15 cellular contexts compared by ENCODE assay signal in genomic region chr2:239216251-239216613, GRCh38.
DNase-seq lines count a peak whose midpoint lies in the region; ATAC-seq and TF ChIP-seq lines count a peak whose summit lies in the region.
"Had no signal": no experiment of that assay in that cellular context is flagged by ENCODE, and none has a peak within 500 bp of the region (broad histone marks: within the 10 kb centered on the region; RNA-seq: fewer than 3 reads in every experiment).

No MANE protein-coding gene starts in this region.

- H3K27ac ChIP-seq in BLaER1 treated with 17β-estradiol and CSF1 and Interleukin-3, amounts not matched to agents 10 nM and 100 nM, result peak overlapping the region in 9 of 11 experiments; percentile 63 to 86 (median 72); a peak in 17 of 22 replicates
- no peak overlapping the region for H3K27ac ChIP-seq in CD4-positive, alpha-beta T cell (ENCODE audit: low read depth, low read length)
- no peak overlapping the region for H3K27ac ChIP-seq in lower lobe of right lung
- H3K27ac ChIP-seq: GM23248 had no signal

- peak overlapping the region; percentile 68 for H3K27ac Mint-ChIP-seq in CD4-positive, alpha-beta T cell
- H3K27ac Mint-ChIP-seq in activated naive CD8-positive, alpha-beta T cell, result peak overlapping the region; percentile 82
- peak overlapping the region; percentile 75 to 90 for H3K27ac Mint-ChIP-seq in natural killer cell

- no peaks in the 10 kb centered on the region for H3K36me3 Mint-ChIP-seq in CD4-positive, alpha-beta T cell (ENCODE audit: low read depth)
- peaks cover 2% of the 10 kb centered on the region for H3K36me3 Mint-ChIP-seq in activated naive CD8-positive, alpha-beta T cell
- no peaks in the 10 kb centered on the region for H3K36me3 Mint-ChIP-seq in natural killer cell

- no peak for ATAC-seq in CD4-positive, alpha-beta T cell (ENCODE audit: poor library complexity)
- no peak for ATAC-seq in natural killer cell
- no peak for ATAC-seq in lower lobe of right lung
- ATAC-seq in HG03025 (IDR thresholded peaks at IDR 0.05; ENCODE audit: low FRiP score, unreplicated experiment), result no peak
- ATAC-seq: left lobe of liver had no signal

- no peak for DNase-seq in CD4-positive, alpha-beta T cell
- DNase-seq in natural killer cell (no peak), NCI-H2171 (lab: John Stamatoyannopoulos, UW) (no peak), lower lobe of right lung (no peak)
- DNase-seq: DMS153, foreskin melanocyte, GM23248, NCI-H1694 treated with DMSO at 0.1 percent for 48 hours, NCI-H345, transverse colon had no signal

- TF ChIP-seq CTCF in CD4-positive, alpha-beta T cell (IDR thresholded peaks at IDR 0.05), result no peak
- TF ChIP-seq CTCF in natural killer cell (IDR thresholded peaks at IDR 0.05), result no peak
- TF ChIP-seq CTCF in lower lobe of right lung (IDR thresholded peaks at IDR 0.05), result no peak

- POLR2A ChIA-PET in CD4-positive, alpha-beta T cell (lab: Charles Lee), result interaction anchor here (0.8 to 1.2 kb wide), 3 partner anchors 48 to 185 kb away, joined by 3 to 4 read pairs (median 4); partner anchors contain the start of gene HDAC4

- CTCF ChIA-PET in CD4-positive, alpha-beta T cell (lab: Charles Lee), result interaction anchor here (1.6 kb wide), 1 partner anchor 78 kb away, joined by 3 read pairs; no protein-coding TSS in a partner anchor

- no peaks in the 10 kb centered on the region for H3K9me3 Mint-ChIP-seq in CD4-positive, alpha-beta T cell
- no peaks in the 10 kb centered on the region for H3K9me3 Mint-ChIP-seq in activated naive CD8-positive, alpha-beta T cell (ENCODE audit: low read depth)
- no peaks in the 10 kb centered on the region for H3K9me3 Mint-ChIP-seq in natural killer cell

- H3K4me1 Mint-ChIP-seq in CD4-positive, alpha-beta T cell (ENCODE audit: low read depth), result peaks cover 80% of the 10 kb centered on the region
- H3K4me1 Mint-ChIP-seq in activated naive CD8-positive, alpha-beta T cell (ENCODE audit: low read depth), result peaks cover 65% of the 10 kb centered on the region
- H3K4me1 Mint-ChIP-seq in natural killer cell, result peaks cover 68 to 70% of the 10 kb centered on the region in 2 donors

- intact Hi-C loops in CD4-positive, alpha-beta T cell (cut with DNase I, micrococcal nuclease), result no loop called here
- intact Hi-C loops in natural killer cell (cut with micrococcal nuclease), result no loop called here
- intact Hi-C loops in lower lobe of right lung (cut with DNase I), result no loop called here

- peak overlapping the region; percentile 62 to 97 (median 82) for H3K4me2 ChIP-seq in BLaER1 treated with 17β-estradiol and CSF1 and Interleukin-3, amounts not matched to agents 10 nM and 100 nM

- H4K20me1 ChIP-seq in BLaER1 treated with 17β-estradiol and CSF1 and Interleukin-3, amounts not matched to agents 10 nM and 100 nM, result peaks cover 0 to 85% (median 32%) of the 10 kb centered on the region in 11 experiments; a peak in 14 of 22 replicates

- H3K4me1 ChIP-seq in BLaER1 treated with 17β-estradiol and CSF1 and Interleukin-3, amounts not matched to agents 10 nM and 100 nM, result peaks cover 51 to 80% (median 73%) of the 10 kb centered on the region in 10 experiments
- H3K4me1 ChIP-seq in lower lobe of right lung, result peaks cover 32% of the 10 kb centered on the region

- peaks cover 0 to 18% (median 0%) of the 10 kb centered on the region in 11 experiments; a peak in 5 of 22 replicates for H3K36me3 ChIP-seq in BLaER1 treated with 17β-estradiol and CSF1 and Interleukin-3, amounts not matched to agents 10 nM and 100 nM
- no peaks in the 10 kb centered on the region for H3K36me3 ChIP-seq in lower lobe of right lung
- H3K36me3 ChIP-seq: transverse colon had no signal

- peak overlapping the region in 2 of 10 experiments; percentile 40 to 46; a peak in 1 of 20 replicates for H3K4me3 ChIP-seq in BLaER1 treated with 17β-estradiol and CSF1 and Interleukin-3, amounts not matched to agents 10 nM and 100 nM
- no peak overlapping the region for H3K4me3 ChIP-seq in lower lobe of right lung
- H3K4me3 ChIP-seq: GM23248, transverse colon had no signal

- peak overlapping the region; percentile 72 for H3K4me3 Mint-ChIP-seq in CD4-positive, alpha-beta T cell
- peak overlapping the region; percentile 76 for H3K4me3 Mint-ChIP-seq in activated naive CD8-positive, alpha-beta T cell
- peak overlapping the region; percentile 72 for H3K4me3 Mint-ChIP-seq in natural killer cell

- peak overlapping the region in 9 of 11 experiments; percentile 11 to 68 (median 58); a peak in 13 of 22 replicates for H3K9ac ChIP-seq in BLaER1 treated with 17β-estradiol and CSF1 and Interleukin-3, amounts not matched to agents 10 nM and 100 nM
- H3K9ac ChIP-seq: GM23248 had no signal

- H3K9me3 ChIP-seq in BLaER1 treated with 17β-estradiol and CSF1 and Interleukin-3, amounts not matched to agents 10 nM and 100 nM (replicated peaks in 1 of 11), result peaks cover 0 to 13% (median 0%) of the 10 kb centered on the region in 11 experiments; a peak in 4 of 22 replicates
- H3K9me3 ChIP-seq in CD4-positive, alpha-beta T cell (ENCODE audit: control insufficient read depth, low read length), result no peaks in the 10 kb centered on the region
- H3K9me3 ChIP-seq in lower lobe of right lung, result no peaks in the 10 kb centered on the region

- H3K27me3 ChIP-seq in BLaER1 treated with 17β-estradiol and CSF1 and Interleukin-3, amounts not matched to agents 10 nM and 100 nM, result no peaks in the 10 kb centered on the region
- H3K27me3 ChIP-seq in CD4-positive, alpha-beta T cell (ENCODE audit: control insufficient read depth, insufficient read depth, low read length), result no peaks in the 10 kb centered on the region
- no peaks in the 10 kb centered on the region for H3K27me3 ChIP-seq in lower lobe of right lung (ENCODE audit: low read depth)
- H3K27me3 ChIP-seq: transverse colon had no signal

- no peaks in the 10 kb centered on the region for H3K27me3 Mint-ChIP-seq in CD4-positive, alpha-beta T cell
- H3K27me3 Mint-ChIP-seq in activated naive CD8-positive, alpha-beta T cell, result no peaks in the 10 kb centered on the region
- no peaks in the 10 kb centered on the region for H3K27me3 Mint-ChIP-seq in natural killer cell (ENCODE audit: low read depth in 2 of 2)
- H3K27me3 Mint-ChIP-seq: progenitor cell of endocrine pancreas had no signal

Comparison
In these comparisons a context has a peak if more than half of its experiments do, and no peak if none do; other contexts are left out.
1. H3K27ac ChIP-seq: peak in BLaER1 treated with 17β-estradiol and CSF1 and Interleukin-3, amounts not matched to agents 10 nM and 100 nM (9 of 11); none in CD4-positive, alpha-beta T cell (single experiment) and lower lobe of right lung (single experiment).
2. Peak in every context shown above with its lines, with median percentiles within 50 percentile points of each other: H3K27ac Mint-ChIP-seq and H3K4me3 Mint-ChIP-seq.